ENCODE assay signal across 8 cellular contexts in the genomic region with DNA sequence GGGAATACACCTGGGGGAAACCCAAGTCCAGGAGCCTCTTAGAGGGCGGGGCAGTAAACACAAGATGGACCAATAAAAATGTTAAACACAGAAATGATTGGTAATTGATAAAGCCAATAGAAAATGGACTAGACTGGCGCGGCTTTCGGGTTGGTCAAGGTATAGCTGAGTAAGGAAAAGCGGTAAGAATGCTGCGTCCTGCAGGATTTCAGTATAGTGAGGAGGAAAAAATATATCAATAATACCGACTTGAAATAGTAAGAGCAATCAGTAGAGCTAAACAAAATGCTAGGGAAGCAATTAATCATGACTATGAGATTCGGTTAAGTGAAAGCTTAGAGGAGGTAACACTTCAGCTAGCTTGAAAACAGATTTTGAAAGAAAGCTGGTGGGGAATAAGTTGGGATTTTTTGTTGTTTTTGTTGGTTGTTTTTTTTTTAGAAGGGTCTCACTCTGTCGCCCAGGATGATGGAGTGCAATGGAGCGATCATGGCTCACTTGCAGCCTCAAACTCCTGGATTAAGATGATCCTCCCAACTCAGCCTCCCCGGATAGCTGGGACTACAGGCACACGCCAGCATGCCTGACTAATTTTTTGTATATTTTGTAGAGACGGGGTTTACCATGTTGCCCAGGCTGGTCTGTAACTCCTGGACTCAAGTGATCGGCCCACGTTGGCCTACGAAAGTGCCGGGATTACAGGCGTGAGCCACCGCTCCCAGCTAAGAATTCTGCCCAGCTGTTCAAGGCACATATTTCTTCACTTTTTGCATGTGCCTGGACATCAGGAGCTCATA. TPM values are rescaled to one million over a fixed set of nuclear protein-coding genes. Genes with fewer than 3 reads are reported as not detected.
A peak's percentile ranks its signal among the peaks of the same experiment; 100 is the strongest.
DNase-seq lines count a peak whose midpoint lies in the region; ATAC-seq, FAIRE-seq and TF ChIP-seq lines count a peak whose summit lies in the region.
"Had no signal": no experiment of that assay in that cellular context is flagged by ENCODE, and none has a peak within 500 bp of the region (broad histone marks: within the 10 kb centered on the region; RNA-seq: fewer than 3 reads in every experiment).

No MANE protein-coding gene starts in this region.

- ATAC-seq in GM18873 (IDR thresholded peaks at IDR 0.05; ENCODE audit: low FRiP score, unreplicated experiment) = no peak

- H3K4me1 ChIP-seq in HEK293 (ENCODE audit: control insufficient read depth, insufficient read depth, low read length) = no peaks in the 10 kb centered on the region
- H3K4me1 ChIP-seq in liver (ENCODE audit: control insufficient read depth in 4 of 4, insufficient read depth in 4 of 4, low read length in 3 of 4) = peaks cover 2 to 27% (median 14%) of the 10 kb centered on the region in 4 donors
- peaks cover 5% of the 10 kb centered on the region for H3K4me1 ChIP-seq in thymus (ENCODE audit: control insufficient read depth, insufficient read depth, low read length)

- in situ Hi-C loops in astrocyte of the cerebellum (cut with HindIII; ENCODE audit: low sequenced_read_pairs) = no loop called here

- peak overlapping the region in 1 of 2 donors; percentile 21 for H3K9ac ChIP-seq in liver (ENCODE audit: low read depth in 1 of 2, low read length in 2 of 2)

- no peak for TF ChIP-seq RAD21 in liver (IDR thresholded peaks at IDR 0.05)

- 52% methylated on average over 19 of the region's 19 CpGs for WGBS in liver
- WGBS in thymus = 54% methylated on average over 19 of the region's 19 CpGs

- H3K36me3 ChIP-seq in HEK293 (ENCODE audit: control insufficient read depth in 2 of 2, insufficient read depth in 1 of 2, low read length in 2 of 2) = peaks cover 0 to 24% of the 10 kb centered on the region in 2 experiments; a peak in 1 of 3 replicates
- H3K36me3 ChIP-seq in liver (ENCODE audit: control insufficient read depth in 4 of 4, insufficient read depth in 3 of 4, low read depth in 1 of 4, low read length in 3 of 4) = no peaks in the 10 kb centered on the region
- H3K36me3 ChIP-seq in thymus (ENCODE audit: control insufficient read depth, insufficient read depth) = peaks cover 5% of the 10 kb centered on the region
- H3K36me3 ChIP-seq: adrenal gland had no signal

- POLR2A ChIA-PET in HEK293 (lab: Yijun Ruan, JAX) = interaction anchor here (0.6 to 3.5 kb wide), 23 partner anchors 9 to 761 kb away, joined by 3 to 32 read pairs (median 5); a partner anchor contains a TSS

- TF ChIP-seq CTCF in HEK293 (tag by site-specific recombination; IDR thresholded peaks at IDR 0.05) (no peak), astrocyte of the cerebellum (IDR thresholded peaks at IDR 0.05; ENCODE audit: low read depth, low read length, missing control alignments) (no peak), liver (IDR thresholded peaks at IDR 0.05; ENCODE audit: low read depth, low read length, missing input control) (no peak)

- H3K27ac ChIP-seq in HEK293 (ENCODE audit: extremely low read depth, low read depth, low read length) (no peak overlapping the region), liver (ENCODE audit: low read depth in 1 of 2, low read length in 2 of 2) (peak overlapping the region; percentile 43 to 67), thymus (ENCODE audit: low read depth) (no peak overlapping the region)

- H3K4me3 ChIP-seq in HEK293 (ENCODE audit: low read depth, low read length) (peak overlapping the region; percentile 21), astrocyte of the cerebellum (ENCODE audit: low read depth, low read length) (peak overlapping the region; percentile 78), liver (ENCODE audit: low read depth in 1 of 3, low read length in 3 of 3) (peak overlapping the region; percentile 31 to 39 (median 32)), thymus (ENCODE audit: low read length) (peak overlapping the region; percentile 69)

- CTCF ChIA-PET in HEK293 (lab: Yijun Ruan, JAX) = interaction anchor here (0.6 to 6.3 kb wide), 19 partner anchors 10 to 765 kb away, joined by 3 to 157 read pairs (median 5); a partner anchor contains a TSS

- no peaks in the 10 kb centered on the region for H3K9me3 ChIP-seq in HEK293 (ENCODE audit: control insufficient read depth, insufficient read depth, low read depth, low read length)
- no peaks in the 10 kb centered on the region for H3K9me3 ChIP-seq in liver (ENCODE audit: control insufficient read depth in 4 of 4, low read length in 3 of 4)
- no peaks in the 10 kb centered on the region for H3K9me3 ChIP-seq in thymus (ENCODE audit: control insufficient read depth)
- H3K9me3 ChIP-seq: adrenal gland had no signal

- FAIRE-seq in RCC 7860 (lab: Jason Lieb, UNC) = no peak

- no peak for DNase-seq in astrocyte of the cerebellum (ENCODE audit: low read depth)
- no peak for DNase-seq in occipital lobe (lab: John Stamatoyannopoulos, UW)
- DNase-seq in RCC 7860 (ENCODE audit: low spot score) = no peak

- H3K27me3 ChIP-seq in liver (ENCODE audit: control insufficient read depth in 4 of 4, insufficient read depth in 4 of 4, low read length in 3 of 4) (no peaks in the 10 kb centered on the region), thymus (ENCODE audit: control insufficient read depth, insufficient read depth) (no peaks in the 10 kb centered on the region)
- H3K27me3 ChIP-seq: adrenal gland had no signal

TF ChIP-seq in HEK293, 187 proteins besides CTCF, POLR2A, EP300 and RAD21:
- TF ChIP-seq SP7 (tag by site-specific recombination; IDR thresholded peaks at IDR 0.05) (0 out of 2 replicates have a peak, but pooled peaks have one; percentile 2), SP3 (tag by site-specific recombination; IDR thresholded peaks at IDR 0.05) (peak; percentile 87), ZNF510 (tag by site-specific recombination; IDR thresholded peaks at IDR 0.05; ENCODE audit: insufficient replicate concordance) (no peak), IKZF3 (tag by site-specific recombination; IDR thresholded peaks at IDR 0.05) (0 out of 2 replicates have a peak, but pooled peaks have one; percentile 65), FEZF1 (tag by site-specific recombination; IDR thresholded peaks at IDR 0.05) (peak; percentile 46; the same call in 1 of the 2 replicates), ZNF214 (tag by site-specific recombination; IDR thresholded peaks at IDR 0.05; ENCODE audit: borderline replicate concordance) (no peak), ZNF660 (tag by site-specific recombination; IDR thresholded peaks at IDR 0.05) (peak; percentile 98)
- TF ChIP-seq, protein P1, sequence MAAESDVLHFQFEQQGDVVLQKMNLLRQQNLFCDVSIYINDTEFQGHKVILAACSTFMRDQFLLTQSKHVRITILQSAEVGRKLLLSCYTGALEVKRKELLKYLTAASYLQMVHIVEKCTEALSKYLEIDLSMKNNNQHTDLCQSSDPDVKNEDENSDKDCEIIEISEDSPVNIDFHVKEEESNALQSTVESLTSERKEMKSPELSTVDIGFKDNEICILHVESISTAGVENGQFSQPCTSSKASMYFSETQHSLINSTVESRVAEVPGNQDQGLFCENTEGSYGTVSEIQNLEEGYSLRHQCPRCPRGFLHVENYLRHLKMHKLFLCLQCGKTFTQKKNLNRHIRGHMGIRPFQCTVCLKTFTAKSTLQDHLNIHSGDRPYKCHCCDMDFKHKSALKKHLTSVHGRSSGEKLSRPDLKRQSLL (tag by site-specific recombination; IDR thresholded peaks at IDR 0.05) = peak; percentile 40; the same call in 1 of the 2 replicates

TF ChIP-seq in liver, 16 proteins besides CTCF, POLR2A, EP300 and RAD21 (continues in another document):
- TF ChIP-seq NR2F2 (IDR thresholded peaks at IDR 0.05) (peak; percentile 37), HNF4A (conservative IDR thresholded peaks at IDR 0.05) (no peak), HNF4G (IDR thresholded peaks at IDR 0.05) (peak; percentile 19), RXRA (IDR thresholded peaks at IDR 0.05) (peak in 1 of 2 donors; percentile 17), JUND (IDR thresholded peaks at IDR 0.05) (peak in 1 of 2 donors; percentile 64), FOXA2 (IDR thresholded peaks at IDR 0.05) (peak; percentile 76)
- TF ChIP-seq, protein P2, sequence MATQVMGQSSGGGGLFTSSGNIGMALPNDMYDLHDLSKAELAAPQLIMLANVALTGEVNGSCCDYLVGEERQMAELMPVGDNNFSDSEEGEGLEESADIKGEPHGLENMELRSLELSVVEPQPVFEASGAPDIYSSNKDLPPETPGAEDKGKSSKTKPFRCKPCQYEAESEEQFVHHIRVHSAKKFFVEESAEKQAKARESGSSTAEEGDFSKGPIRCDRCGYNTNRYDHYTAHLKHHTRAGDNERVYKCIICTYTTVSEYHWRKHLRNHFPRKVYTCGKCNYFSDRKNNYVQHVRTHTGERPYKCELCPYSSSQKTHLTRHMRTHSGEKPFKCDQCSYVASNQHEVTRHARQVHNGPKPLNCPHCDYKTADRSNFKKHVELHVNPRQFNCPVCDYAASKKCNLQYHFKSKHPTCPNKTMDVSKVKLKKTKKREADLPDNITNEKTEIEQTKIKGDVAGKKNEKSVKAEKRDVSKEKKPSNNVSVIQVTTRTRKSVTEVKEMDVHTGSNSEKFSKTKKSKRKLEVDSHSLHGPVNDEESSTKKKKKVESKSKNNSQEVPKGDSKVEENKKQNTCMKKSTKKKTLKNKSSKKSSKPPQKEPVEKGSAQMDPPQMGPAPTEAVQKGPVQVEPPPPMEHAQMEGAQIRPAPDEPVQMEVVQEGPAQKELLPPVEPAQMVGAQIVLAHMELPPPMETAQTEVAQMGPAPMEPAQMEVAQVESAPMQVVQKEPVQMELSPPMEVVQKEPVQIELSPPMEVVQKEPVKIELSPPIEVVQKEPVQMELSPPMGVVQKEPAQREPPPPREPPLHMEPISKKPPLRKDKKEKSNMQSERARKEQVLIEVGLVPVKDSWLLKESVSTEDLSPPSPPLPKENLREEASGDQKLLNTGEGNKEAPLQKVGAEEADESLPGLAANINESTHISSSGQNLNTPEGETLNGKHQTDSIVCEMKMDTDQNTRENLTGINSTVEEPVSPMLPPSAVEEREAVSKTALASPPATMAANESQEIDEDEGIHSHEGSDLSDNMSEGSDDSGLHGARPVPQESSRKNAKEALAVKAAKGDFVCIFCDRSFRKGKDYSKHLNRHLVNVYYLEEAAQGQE (IDR thresholded peaks at IDR 0.05) = no peak
- TF ChIP-seq, protein P3, sequence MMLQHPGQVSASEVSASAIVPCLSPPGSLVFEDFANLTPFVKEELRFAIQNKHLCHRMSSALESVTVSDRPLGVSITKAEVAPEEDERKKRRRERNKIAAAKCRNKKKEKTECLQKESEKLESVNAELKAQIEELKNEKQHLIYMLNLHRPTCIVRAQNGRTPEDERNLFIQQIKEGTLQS (IDR thresholded peaks at IDR 0.05) = no peak

RNA-seq across cellular contexts. Expression of a gene that starts 0.7 kb away (rescaled TPM):
- total RNA-seq in liver = 1 to 10 TPM; 6.6 to 8.2 TPM
- polyA plus RNA-seq in liver = 1 to 10 TPM; 2.4 to 3.8 TPM
- polyA plus RNA-seq in thymus = 6.6 TPM
- 1.9 TPM for total RNA-seq in occipital lobe

RNA-seq across cellular contexts. Expression of a gene that starts 8.2 kb away (rescaled TPM):
- total RNA-seq in liver (under 1 TPM; 0.84 to 0.89 TPM), occipital lobe (not detected)
- polyA plus RNA-seq in liver (1 to 10 TPM in 1 of 2 donors, under 1 TPM in 1; 0.56 to 1.2 TPM), thymus (6.3 TPM)

RNA-seq across cellular contexts. Expression of a gene that starts 8.4 kb away (rescaled TPM):
- 10 to 100 TPM in 1 of 2 donors, 1 to 10 TPM in 1; 2.2 to 12.5 TPM for total RNA-seq in liver
- polyA plus RNA-seq in liver = 10 to 100 TPM; 11.7 to 19.2 TPM
- polyA plus RNA-seq in thymus = 1.5 TPM
- total RNA-seq in occipital lobe = 2.2 TPM

RNA-seq across cellular contexts. Expression of a gene that starts 30.0 kb away (rescaled TPM):
- 100 to 1,000 TPM; 270 to 286 TPM for total RNA-seq in liver
- polyA plus RNA-seq in liver = 100 to 1,000 TPM; 508 to 623 TPM
- 389 TPM for polyA plus RNA-seq in thymus
- total RNA-seq in occipital lobe = 186 TPM

RNA-seq across cellular contexts. Expression of a gene that starts 59.0 kb away (rescaled TPM):
- 100 to 1,000 TPM in 1 of 2 donors, 10 to 100 TPM in 1; 86.3 to 240 TPM for total RNA-seq in liver
- polyA plus RNA-seq in liver = 100 to 1,000 TPM; 195 to 253 TPM
- polyA plus RNA-seq in thymus = 130 TPM
- 56.1 TPM for total RNA-seq in occipital lobe

Comparison
In these comparisons a context has a peak if more than half of its experiments do, and no peak if none do; other contexts are left out.
1. H3K27ac ChIP-seq: peak in liver (2 of 2); none in HEK293 (single experiment) and thymus (single experiment).
2. H3K4me3 ChIP-seq: peak in every context shown above with its lines; median percentile 78 in astrocyte of the cerebellum; 69 in thymus; 32 in liver; 21 in HEK293.